Comparison of ENCODE assay signal across 25 cellular contexts in the genomic region with DNA sequence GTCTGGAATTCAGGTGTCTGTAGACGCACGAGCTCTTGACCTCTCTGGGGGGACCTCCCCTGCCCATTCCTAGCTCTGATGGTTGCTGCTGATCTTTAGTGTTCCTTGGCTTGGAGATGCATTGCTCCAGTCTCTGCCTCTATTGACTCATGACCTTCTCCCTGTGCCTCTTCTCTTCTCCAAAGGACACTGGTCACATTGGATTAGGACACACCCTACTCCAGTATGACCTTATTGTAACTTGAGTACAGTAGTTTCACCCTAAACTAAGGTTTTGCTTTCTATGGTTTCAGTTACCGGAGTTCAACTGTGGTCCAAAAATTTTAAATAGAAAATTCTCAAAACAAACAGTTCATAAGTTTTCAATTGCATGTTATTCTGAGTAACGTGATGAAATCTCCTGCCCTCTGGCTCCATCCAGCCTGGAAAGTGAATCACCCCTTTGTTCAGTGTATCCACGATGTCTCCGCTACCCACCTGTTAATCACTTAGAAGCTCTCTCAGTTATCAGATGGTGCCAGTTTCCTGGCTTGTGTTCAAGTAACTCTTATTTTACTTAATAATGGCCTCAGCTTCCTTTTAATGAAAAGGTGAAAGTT.
DNase-seq lines count a peak whose midpoint lies in the region; ATAC-seq and TF ChIP-seq lines count a peak whose summit lies in the region.
"Had no signal": no experiment of that assay in that cellular context is flagged by ENCODE, and none has a peak within 500 bp of the region (broad histone marks: within the 10 kb centered on the region; RNA-seq: fewer than 3 reads in every experiment).

No MANE protein-coding gene starts in this region.

- 73 to 79% methylated on average over 6 of the region's 6 CpGs for WGBS in testis, 2 donors

- H3K9me3 ChIP-seq in testis, result no peaks in the 10 kb centered on the region
- H3K9me3 ChIP-seq: ascending aorta, MG63, upper lobe of right lung had no signal

- peaks cover 5% of the 10 kb centered on the region for H3K4me1 Mint-ChIP-seq in activated naive CD4-positive, alpha-beta T cell treated with anti-CD3 and anti-CD28 coated beads, Interleukin-2, amount 50 U/mL, for 24 hours
- H3K4me1 Mint-ChIP-seq in activated naive CD4-positive, alpha-beta T cell treated with anti-CD3 and anti-CD28 coated beads, Interleukin-2, amount 10 ng/mL, durations not matched to agents 7 days and 5 days, result peaks cover 7% of the 10 kb centered on the region
- H3K4me1 Mint-ChIP-seq in natural killer cell (no peaks in the 10 kb centered on the region), WTC11 (no peaks in the 10 kb centered on the region)
- H3K4me1 Mint-ChIP-seq: central memory CD8-positive, alpha-beta T cell had no signal

- no peaks in the 10 kb centered on the region for H3K36me3 ChIP-seq in testis (ENCODE audit: low read depth, missing control alignments)
- H3K36me3 ChIP-seq: ascending aorta, MG63, upper lobe of right lung had no signal

- H3K27ac Mint-ChIP-seq in activated naive CD4-positive, alpha-beta T cell treated with anti-CD3 and anti-CD28 coated beads, Interleukin-2, amount 50 U/mL, for 24 hours, result peak overlapping the region; percentile 15
- no peak overlapping the region for H3K27ac Mint-ChIP-seq in activated naive CD4-positive, alpha-beta T cell treated with anti-CD3 and anti-CD28 coated beads, Interleukin-2, amount 10 ng/mL, durations not matched to agents 7 days and 5 days
- H3K27ac Mint-ChIP-seq in natural killer cell (no peak overlapping the region), WTC11 (no peak overlapping the region)
- H3K27ac Mint-ChIP-seq: CD8-positive, alpha-beta T cell; HFFc6; progenitor cell of endocrine pancreas; T-helper 2 cell treated with Interferon-gamma antibody and Interleukin-4, amounts not matched to agents 5 μg/mL and 100 μg/mL, for 36 hours had no signal

- no peak overlapping the region for H3K27ac ChIP-seq in testis
- H3K27ac ChIP-seq: ascending aorta, upper lobe of right lung, VCaP had no signal

- H3K27me3 ChIP-seq in testis, result no peaks in the 10 kb centered on the region
- H3K27me3 ChIP-seq: ascending aorta, MG63, upper lobe of right lung had no signal

- no peak for TF ChIP-seq CTCF in fibroblast of villous mesenchyme (IDR thresholded peaks at IDR 0.05; ENCODE audit: insufficient read depth, low read depth, low read length)
- no peak for TF ChIP-seq CTCF in testis (IDR thresholded peaks at IDR 0.05)
- no peak for TF ChIP-seq CTCF in natural killer cell (IDR thresholded peaks at IDR 0.05)
- TF ChIP-seq CTCF in WTC11 (IDR thresholded peaks at IDR 0.05), result no peak

- H3K4me3 ChIP-seq in fibroblast of villous mesenchyme (ENCODE audit: low read depth, low read length), result no peak overlapping the region
- no peak overlapping the region for H3K4me3 ChIP-seq in testis
- H3K4me3 ChIP-seq: ascending aorta, lung, MG63, upper lobe of right lung had no signal

- intact Hi-C loops in testis (cut with DNase I; ENCODE audit: low total_unique reads), result no loop called here
- intact Hi-C loops in natural killer cell (cut with micrococcal nuclease), result no loop called here

- H3K27me3 Mint-ChIP-seq in activated naive CD4-positive, alpha-beta T cell treated with anti-CD3 and anti-CD28 coated beads, Interleukin-2, amount 50 U/mL, for 24 hours, result peaks cover 4% of the 10 kb centered on the region
- peaks cover 12% of the 10 kb centered on the region for H3K27me3 Mint-ChIP-seq in activated naive CD4-positive, alpha-beta T cell treated with anti-CD3 and anti-CD28 coated beads, Interleukin-2, amount 10 ng/mL, durations not matched to agents 7 days and 5 days
- H3K27me3 Mint-ChIP-seq in natural killer cell (ENCODE audit: low read depth in 2 of 2), result no peaks in the 10 kb centered on the region
- H3K27me3 Mint-ChIP-seq in WTC11 (ENCODE audit: low read depth), result no peaks in the 10 kb centered on the region
- H3K27me3 Mint-ChIP-seq: central memory CD8-positive, alpha-beta T cell; progenitor cell of endocrine pancreas had no signal

- H3K4me3 Mint-ChIP-seq in activated naive CD4-positive, alpha-beta T cell treated with anti-CD3 and anti-CD28 coated beads, Interleukin-2, amount 50 U/mL, for 24 hours, result no peak overlapping the region
- H3K4me3 Mint-ChIP-seq in activated naive CD4-positive, alpha-beta T cell treated with anti-CD3 and anti-CD28 coated beads, Interleukin-2, amount 10 ng/mL, durations not matched to agents 7 days and 5 days, result no peak overlapping the region
- H3K4me3 Mint-ChIP-seq in natural killer cell (no peak overlapping the region), WTC11 (no peak overlapping the region)
- H3K4me3 Mint-ChIP-seq: CD8-positive, alpha-beta T cell; central memory CD8-positive, alpha-beta T cell; HFFc6; T-helper 2 cell treated with Interferon-gamma antibody and Interleukin-4, amounts not matched to agents 5 μg/mL and 100 μg/mL, for 36 hours had no signal

- H3K36me3 Mint-ChIP-seq in activated naive CD4-positive, alpha-beta T cell treated with anti-CD3 and anti-CD28 coated beads, Interleukin-2, amount 50 U/mL, for 24 hours, result no peaks in the 10 kb centered on the region
- H3K36me3 Mint-ChIP-seq in activated naive CD4-positive, alpha-beta T cell treated with anti-CD3 and anti-CD28 coated beads, Interleukin-2, amount 10 ng/mL, durations not matched to agents 7 days and 5 days, result no peaks in the 10 kb centered on the region
- H3K36me3 Mint-ChIP-seq in natural killer cell, result no peaks in the 10 kb centered on the region
- H3K36me3 Mint-ChIP-seq in WTC11, result peaks cover 34% of the 10 kb centered on the region
- H3K36me3 Mint-ChIP-seq: CD8-positive, alpha-beta T cell had no signal

- POLR2A ChIA-PET in WTC11 (lab: Charles Lee), result no interaction called here

- ATAC-seq in natural killer cell (no peak), HG03457 (IDR thresholded peaks at IDR 0.05; ENCODE audit: unreplicated experiment) (no peak), WTC11 (no peak)
- ATAC-seq: CD8-positive, alpha-beta T cell; upper lobe of right lung had no signal

- CTCF ChIA-PET in activated naive CD4-positive, alpha-beta T cell treated with anti-CD3 and anti-CD28 coated beads, Interleukin-2, amount 10 ng/mL, durations not matched to agents 7 days and 5 days (lab: Charles Lee), result interaction anchor here (1.0 kb wide), 1 partner anchor 12 kb away, joined by 5 read pairs; no protein-coding TSS in a partner anchor
- CTCF ChIA-PET in WTC11 (lab: Charles Lee), result no interaction called here

- DNase-seq in activated naive CD4-positive, alpha-beta T cell treated with anti-CD3 and anti-CD28 coated beads, Interleukin-2, amount 10 ng/mL, durations not matched to agents 7 days and 5 days, result no peak
- peak; percentile 92 for DNase-seq in amniotic epithelial cell (ENCODE audit: low read depth)
- DNase-seq in fibroblast of villous mesenchyme (ENCODE audit: low read depth), result peak; percentile 10
- peak; percentile 29 for DNase-seq in testis
- no peak for DNase-seq in natural killer cell
- no peak for DNase-seq in WTC11 (ENCODE audit: low spot score)
- DNase-seq: activated naive CD4-positive, alpha-beta T cell treated with anti-CD3 and anti-CD28 coated beads, Interleukin-2, amount 50 U/mL, for 16 hours; AML-193; CD8-positive, alpha-beta T cell; erythroblast; GF-D8; HFFc6; MG63; NCI-H1436 treated with DMSO at 0.1 percent for 48 hours; NCI-H2107; NCI-H524; upper lobe of right lung had no signal

- no peaks in the 10 kb centered on the region for H3K9me3 Mint-ChIP-seq in activated naive CD4-positive, alpha-beta T cell treated with anti-CD3 and anti-CD28 coated beads, Interleukin-2, amount 50 U/mL, for 24 hours
- H3K9me3 Mint-ChIP-seq in activated naive CD4-positive, alpha-beta T cell treated with anti-CD3 and anti-CD28 coated beads, Interleukin-2, amount 10 ng/mL, durations not matched to agents 7 days and 5 days, result no peaks in the 10 kb centered on the region
- H3K9me3 Mint-ChIP-seq in natural killer cell (no peaks in the 10 kb centered on the region), WTC11 (peaks cover 40% of the 10 kb centered on the region)
- H3K9me3 Mint-ChIP-seq: CD8-positive, alpha-beta T cell; central memory CD8-positive, alpha-beta T cell; T-helper 2 cell treated with Interferon-gamma antibody and Interleukin-4, amounts not matched to agents 5 μg/mL and 100 μg/mL, for 36 hours had no signal

- no peak for TF ChIP-seq POLR2A in testis (IDR thresholded peaks at IDR 0.05)

- H3K4me1 ChIP-seq in testis, result no peaks in the 10 kb centered on the region
- H3K4me1 ChIP-seq: ascending aorta, upper lobe of right lung had no signal

TF ChIP-seq in WTC11, 78 proteins besides CTCF, POLR2A, EP300 and RAD21:
- no peak for TF ChIP-seq FOXJ3 (CRISPR knock-in tag; IDR thresholded peaks at IDR 0.05; ENCODE audit: borderline replicate concordance)

Comparison
In these comparisons a context has a peak if more than half of its experiments do, and no peak if none do; other contexts are left out.
1. DNase-seq: peak in amniotic epithelial cell (single experiment), fibroblast of villous mesenchyme (single experiment) and testis (single experiment); none in activated naive CD4-positive, alpha-beta T cell treated with anti-CD3 and anti-CD28 coated beads, Interleukin-2, amount 10 ng/mL, durations not matched to agents 7 days and 5 days (single experiment), natural killer cell (single experiment) and WTC11 (single experiment).